ENCODE assay signal across 9 cellular contexts in the genomic region with DNA sequence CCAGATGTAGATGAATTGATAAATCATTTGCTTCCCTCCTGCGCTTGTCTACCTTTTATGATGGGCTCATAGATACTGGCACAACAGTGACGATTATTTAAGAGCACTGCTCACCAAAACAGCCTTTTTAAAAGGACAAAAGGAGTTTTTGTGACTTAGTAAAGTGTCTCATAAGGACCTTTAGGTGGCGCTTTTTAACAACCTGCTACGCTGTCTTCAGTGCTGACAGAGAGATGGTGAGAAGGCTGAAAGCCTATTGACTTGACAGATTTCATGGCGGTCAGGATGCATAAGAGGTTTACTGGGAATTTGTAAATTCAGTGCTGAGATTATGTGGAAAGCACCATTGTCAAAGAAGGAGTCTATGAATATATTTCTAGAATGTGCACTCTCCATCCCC.
DNase-seq lines count a peak whose midpoint lies in the region; ATAC-seq, FAIRE-seq and TF ChIP-seq lines count a peak whose summit lies in the region.
"Had no signal": no experiment of that assay in that cellular context is flagged by ENCODE, and none has a peak within 500 bp of the region (broad histone marks: within the 10 kb centered on the region; RNA-seq: fewer than 3 reads in every experiment).

No MANE protein-coding gene starts in this region.

- H3K27me3 ChIP-seq in GM23338 (ENCODE audit: insufficient read depth) = no peaks in the 10 kb centered on the region

- POLR2A ChIA-PET in A549 (lab: Yijun Ruan, JAX) = no interaction called here

- H3K9me3 ChIP-seq in A549 = no peaks in the 10 kb centered on the region

- H2AFZ ChIP-seq in GM23338 = no peak overlapping the region

- peak; percentile 18 for FAIRE-seq in A549 (lab: Jason Lieb, UNC)
- FAIRE-seq: TTC549 had no signal

- CTCF ChIA-PET in A549 (lab: Yijun Ruan, JAX) = interaction anchor here (0.7 kb wide), 1 partner anchor 162 kb away, joined by 3 read pairs; no protein-coding TSS in a partner anchor

- no peaks in the 10 kb centered on the region for H4K20me1 ChIP-seq in GM23338 (replicated peaks; ENCODE audit: insufficient read depth)

- TF ChIP-seq CTCF in A549 (IDR thresholded peaks at IDR 0.05) (peak; percentile 64), GM23338 (conservative IDR thresholded peaks at IDR 0.05; ENCODE audit: low read depth in 2 of 2) (peak; percentile 59 to 70)

- H3K4me1 ChIP-seq in A549 = no peaks in the 10 kb centered on the region
- H3K4me1 ChIP-seq in GM23338 (ENCODE audit: insufficient read depth) = peaks cover 13% of the 10 kb centered on the region; the same call in 1 of the 2 replicates

- peak in 1 of 2 experiments; percentile 73 for DNase-seq in A549 (ENCODE audit: low read depth in 1 of 2, low spot score in 1 of 2)
- DNase-seq in GM23338 (ENCODE audit: low spot score) = peak; percentile 79
- DNase-seq in NCI-H82 (lab: John Stamatoyannopoulos, UW) = peak; percentile 89
- DNase-seq in fibroblast of peridontal ligament (ENCODE audit: extremely low read depth) = peak; percentile 10
- DNase-seq in activated CD4-positive, alpha-beta T cell treated with anti-CD3 and anti-CD28 coated beads for 1 hour = no peak
- DNase-seq in stimulated activated CD4-positive, alpha-beta T cell treated with anti-CD3 and anti-CD28 coated beads, Interleukin-2, amount 100 ng/mL, for 24 hours = no peak

- H3K27me3 Mint-ChIP-seq in GM23338 (ENCODE audit: insufficient read depth, low read depth, poor library complexity) = no peaks in the 10 kb centered on the region

- peaks cover 9% of the 10 kb centered on the region for H3K4me1 Mint-ChIP-seq in GM23338

- H3K27ac ChIP-seq in A549 (no peak overlapping the region), GM23338 (ENCODE audit: low read depth) (no peak overlapping the region)

- ATAC-seq in A549 (peak; percentile 87 to 93; a peak in 5 of 6 replicates), GM23338 (peak; percentile 80), GM21526 (IDR thresholded peaks at IDR 0.05; ENCODE audit: low FRiP score, unreplicated experiment) (no peak), HG03520 (IDR thresholded peaks at IDR 0.05; ENCODE audit: unreplicated experiment) (no peak)

- H3K4me2 ChIP-seq in A549 (no peak overlapping the region), GM23338 (no peak overlapping the region)

- TF ChIP-seq EP300 in A549 (IDR thresholded peaks at IDR 0.05) = no peak

- no peaks in the 10 kb centered on the region for H3K36me3 ChIP-seq in GM23338 (ENCODE audit: insufficient read depth)

- no peaks in the 10 kb centered on the region for H3K9me2 ChIP-seq in GM23338 (ENCODE audit: insufficient read depth)

- no peak for TF ChIP-seq POLR2A in A549 (IDR thresholded peaks at IDR 0.05; ENCODE audit: low read length)

- H3K4me3 Mint-ChIP-seq in GM23338 = no peak overlapping the region

- TF ChIP-seq RAD21 in A549 (conservative IDR thresholded peaks at IDR 0.05 in 1 of 2, IDR thresholded peaks at IDR 0.05 in 1 of 2) = peak; percentile 74

- WGBS in A549 (ENCODE audit: missing lambda C conversion rate) = 8% methylated on average over 5 of the region's 5 CpGs

- H3F3A ChIP-seq in GM23338 (replicated peaks; ENCODE audit: low read depth) = no peaks in the 10 kb centered on the region

- H3K27ac Mint-ChIP-seq in GM23338 = no peak overlapping the region

- H3K36me3 Mint-ChIP-seq in GM23338 (ENCODE audit: low read depth) = no peaks in the 10 kb centered on the region

- no peaks in the 10 kb centered on the region for H3K9me3 Mint-ChIP-seq in GM23338

- H3K4me3 ChIP-seq in A549 (no peak overlapping the region), GM23338 (no peak overlapping the region)

- no peaks in the 10 kb centered on the region for H3K79me2 ChIP-seq in GM23338 (replicated peaks; ENCODE audit: insufficient read depth)

TF ChIP-seq in A549, 52 proteins besides CTCF, POLR2A, EP300 and RAD21:
- TF ChIP-seq POLR2AphosphoS2 (conservative IDR thresholded peaks at IDR 0.05; ENCODE audit: low read length) (no peak), SMC3 (IDR thresholded peaks at IDR 0.05) (peak; percentile 63)
TF ChIP-seq in A549: peak in this region for 1.

TF ChIP-seq in GM23338, 12 proteins besides CTCF, POLR2A, EP300 and RAD21 (continues in another document):
- TF ChIP-seq EZH2 (IDR thresholded peaks at IDR 0.05; ENCODE audit: low read depth, unreplicated experiment) = no peak
- no peak for TF ChIP-seq ZNF114 (CRISPR knock-in tag; IDR thresholded peaks at IDR 0.05)
- no peak for TF ChIP-seq STAT1 (IDR thresholded peaks at IDR 0.05; ENCODE audit: unreplicated experiment)
- TF ChIP-seq, protein P1, sequence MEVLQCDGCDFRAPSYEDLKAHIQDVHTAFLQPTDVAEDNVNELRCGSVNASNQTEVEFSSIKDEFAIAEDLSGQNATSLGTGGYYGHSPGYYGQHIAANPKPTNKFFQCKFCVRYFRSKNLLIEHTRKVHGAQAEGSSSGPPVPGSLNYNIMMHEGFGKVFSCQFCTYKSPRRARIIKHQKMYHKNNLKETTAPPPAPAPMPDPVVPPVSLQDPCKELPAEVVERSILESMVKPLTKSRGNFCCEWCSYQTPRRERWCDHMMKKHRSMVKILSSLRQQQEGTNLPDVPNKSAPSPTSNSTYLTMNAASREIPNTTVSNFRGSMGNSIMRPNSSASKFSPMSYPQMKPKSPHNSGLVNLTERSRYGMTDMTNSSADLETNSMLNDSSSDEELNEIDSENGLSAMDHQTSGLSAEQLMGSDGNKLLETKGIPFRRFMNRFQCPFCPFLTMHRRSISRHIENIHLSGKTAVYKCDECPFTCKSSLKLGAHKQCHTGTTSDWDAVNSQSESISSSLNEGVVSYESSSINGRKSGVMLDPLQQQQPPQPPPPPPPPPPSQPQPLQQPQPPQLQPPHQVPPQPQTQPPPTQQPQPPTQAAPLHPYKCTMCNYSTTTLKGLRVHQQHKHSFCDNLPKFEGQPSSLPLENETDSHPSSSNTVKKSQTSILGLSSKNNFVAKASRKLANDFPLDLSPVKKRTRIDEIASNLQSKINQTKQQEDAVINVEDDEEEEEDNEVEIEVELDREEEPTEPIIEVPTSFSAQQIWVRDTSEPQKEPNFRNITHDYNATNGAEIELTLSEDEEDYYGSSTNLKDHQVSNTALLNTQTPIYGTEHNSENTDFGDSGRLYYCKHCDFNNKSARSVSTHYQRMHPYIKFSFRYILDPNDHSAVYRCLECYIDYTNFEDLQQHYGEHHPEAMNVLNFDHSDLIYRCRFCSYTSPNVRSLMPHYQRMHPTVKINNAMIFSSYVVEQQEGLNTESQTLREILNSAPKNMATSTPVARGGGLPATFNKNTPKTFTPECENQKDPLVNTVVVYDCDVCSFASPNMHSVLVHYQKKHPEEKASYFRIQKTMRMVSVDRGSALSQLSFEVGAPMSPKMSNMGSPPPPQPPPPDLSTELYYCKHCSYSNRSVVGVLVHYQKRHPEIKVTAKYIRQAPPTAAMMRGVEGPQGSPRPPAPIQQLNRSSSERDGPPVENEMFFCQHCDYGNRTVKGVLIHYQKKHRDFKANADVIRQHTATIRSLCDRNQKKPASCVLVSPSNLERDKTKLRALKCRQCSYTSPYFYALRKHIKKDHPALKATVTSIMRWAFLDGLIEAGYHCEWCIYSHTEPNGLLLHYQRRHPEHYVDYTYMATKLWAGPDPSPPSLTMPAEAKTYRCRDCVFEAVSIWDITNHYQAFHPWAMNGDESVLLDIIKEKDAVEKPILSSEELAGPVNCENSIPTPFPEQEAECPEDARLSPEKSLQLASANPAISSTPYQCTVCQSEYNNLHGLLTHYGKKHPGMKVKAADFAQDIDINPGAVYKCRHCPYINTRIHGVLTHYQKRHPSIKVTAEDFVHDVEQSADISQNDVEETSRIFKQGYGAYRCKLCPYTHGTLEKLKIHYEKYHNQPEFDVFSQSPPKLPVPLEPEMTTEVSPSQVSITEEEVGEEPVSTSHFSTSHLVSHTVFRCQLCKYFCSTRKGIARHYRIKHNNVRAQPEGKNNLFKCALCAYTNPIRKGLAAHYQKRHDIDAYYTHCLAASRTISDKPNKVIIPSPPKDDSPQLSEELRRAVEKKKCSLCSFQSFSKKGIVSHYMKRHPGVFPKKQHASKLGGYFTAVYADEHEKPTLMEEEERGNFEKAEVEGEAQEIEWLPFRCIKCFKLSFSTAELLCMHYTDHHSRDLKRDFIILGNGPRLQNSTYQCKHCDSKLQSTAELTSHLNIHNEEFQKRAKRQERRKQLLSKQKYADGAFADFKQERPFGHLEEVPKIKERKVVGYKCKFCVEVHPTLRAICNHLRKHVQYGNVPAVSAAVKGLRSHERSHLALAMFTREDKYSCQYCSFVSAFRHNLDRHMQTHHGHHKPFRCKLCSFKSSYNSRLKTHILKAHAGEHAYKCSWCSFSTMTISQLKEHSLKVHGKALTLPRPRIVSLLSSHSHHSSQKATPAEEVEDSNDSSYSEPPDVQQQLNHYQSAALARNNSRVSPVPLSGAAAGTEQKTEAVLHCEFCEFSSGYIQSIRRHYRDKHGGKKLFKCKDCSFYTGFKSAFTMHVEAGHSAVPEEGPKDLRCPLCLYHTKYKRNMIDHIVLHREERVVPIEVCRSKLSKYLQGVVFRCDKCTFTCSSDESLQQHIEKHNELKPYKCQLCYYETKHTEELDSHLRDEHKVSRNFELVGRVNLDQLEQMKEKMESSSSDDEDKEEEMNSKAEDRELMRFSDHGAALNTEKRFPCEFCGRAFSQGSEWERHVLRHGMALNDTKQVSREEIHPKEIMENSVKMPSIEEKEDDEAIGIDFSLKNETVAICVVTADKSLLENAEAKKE (CRISPR knock-in tag; IDR thresholded peaks at IDR 0.05) = no peak
- TF ChIP-seq ZNF331 (CRISPR knock-in tag; IDR thresholded peaks at IDR 0.05; ENCODE audit: low read depth) = no peak
- TF ChIP-seq CREB1 (CRISPR knock-in tag; IDR thresholded peaks at IDR 0.05; ENCODE audit: low read depth) = no peak

Comparison
In these comparisons a context has a peak if more than half of its experiments do, and no peak if none do; other contexts are left out.
1. ATAC-seq: peak in A549 (2 of 2) and GM23338 (single experiment); none in GM21526 (single experiment) and HG03520 (single experiment).
2. DNase-seq: peak in GM23338 (single experiment), NCI-H82 (single experiment) and fibroblast of peridontal ligament (single experiment); none in activated CD4-positive, alpha-beta T cell treated with anti-CD3 and anti-CD28 coated beads for 1 hour (single experiment) and stimulated activated CD4-positive, alpha-beta T cell treated with anti-CD3 and anti-CD28 coated beads, Interleukin-2, amount 100 ng/mL, for 24 hours (0 of 2).